In the genomic region with DNA sequence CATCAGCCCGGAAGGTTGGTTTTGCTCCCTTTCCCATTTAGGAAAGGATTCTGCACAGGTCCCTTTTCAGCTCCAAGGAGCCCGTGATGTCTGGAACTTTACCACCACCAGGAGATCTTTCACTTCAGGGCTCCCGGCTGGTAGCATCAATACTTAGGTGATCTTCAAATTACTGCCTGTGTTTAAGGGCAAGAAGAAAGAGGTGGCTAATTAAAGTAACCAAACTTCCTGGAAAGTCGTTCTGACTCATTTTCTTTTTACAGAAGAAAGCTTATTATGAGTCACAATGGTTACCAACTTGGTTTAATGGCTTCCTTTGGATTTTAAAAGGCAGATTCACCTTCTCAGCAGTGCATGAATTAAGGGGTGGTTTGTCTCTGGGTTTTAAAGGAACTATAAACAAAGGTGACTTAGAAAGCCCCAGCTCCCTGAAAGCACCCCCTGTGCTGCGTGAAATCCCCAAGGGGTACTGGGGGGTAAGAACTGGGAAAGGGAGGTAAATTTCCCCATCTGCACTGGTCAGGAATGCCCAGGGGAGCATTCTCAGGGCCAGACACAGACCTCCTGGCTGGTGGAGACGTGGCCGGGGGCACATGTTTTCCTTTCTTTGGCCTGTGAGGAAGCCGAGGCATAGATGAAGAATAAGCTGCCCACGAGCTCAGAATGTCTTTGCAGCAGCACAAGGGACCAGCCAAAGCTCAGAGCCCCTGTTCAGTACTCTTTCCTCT, we compare ENCODE assay signal across 8 cellular contexts. TPM values are rescaled to one million over a fixed set of nuclear protein-coding genes. Genes with fewer than 3 reads are reported as not detected.
DNase-seq lines count a peak whose midpoint lies in the region; ATAC-seq and TF ChIP-seq lines count a peak whose summit lies in the region.

No MANE protein-coding gene starts in this region.

- 65 to 67% (median 66%) methylated on average over 9 of the region's 9 CpGs for WGBS in heart left ventricle, 4 donors

- no peak for TF ChIP-seq CTCF in heart left ventricle (IDR thresholded peaks at IDR 0.05)

- H3K4me3 ChIP-seq in heart left ventricle = no peak overlapping the region

- peaks cover 67% of the 10 kb centered on the region for H3K27me3 Mint-ChIP-seq in activated CD8-positive, alpha-beta memory T cell treated with anti-CD3 and anti-CD28 coated beads, Interleukin-2, amount 10 ng/mL, durations not matched to agents 7 days and 5 days
- H3K27me3 Mint-ChIP-seq in activated CD8-positive, alpha-beta T cell treated with anti-CD3 and anti-CD28 coated beads, Interleukin-2, amount 10 ng/mL, durations not matched to agents 7 days and 5 days (ENCODE audit: low read depth) = peaks cover 54% of the 10 kb centered on the region
- H3K27me3 Mint-ChIP-seq in stimulated activated memory B cell treated with anti-CD40 and anti-IgM and Interleukin-4, amounts not matched to agents 10 μg/mL and 1 μg/mL and 100 μg/mL, for 72 hours = peaks cover 37% of the 10 kb centered on the region

- H3K36me3 Mint-ChIP-seq in activated CD8-positive, alpha-beta memory T cell treated with anti-CD3 and anti-CD28 coated beads, Interleukin-2, amount 10 ng/mL, durations not matched to agents 7 days and 5 days = peaks cover 16% of the 10 kb centered on the region
- H3K36me3 Mint-ChIP-seq in activated CD8-positive, alpha-beta T cell treated with anti-CD3 and anti-CD28 coated beads, Interleukin-2, amount 10 ng/mL, durations not matched to agents 7 days and 5 days (ENCODE audit: low read depth) = peaks cover 8% of the 10 kb centered on the region
- H3K36me3 Mint-ChIP-seq in stimulated activated memory B cell treated with anti-CD40 and anti-IgM and Interleukin-4, amounts not matched to agents 10 μg/mL and 1 μg/mL and 100 μg/mL, for 72 hours = no peaks in the 10 kb centered on the region

- peaks cover 0 to 8% (median 0%) of the 10 kb centered on the region in 12 donors for H3K4me1 ChIP-seq in heart left ventricle

- H3K4me3 Mint-ChIP-seq in activated CD8-positive, alpha-beta memory T cell treated with anti-CD3 and anti-CD28 coated beads, Interleukin-2, amount 10 ng/mL, durations not matched to agents 7 days and 5 days = peak overlapping the region; percentile 59
- peak overlapping the region; percentile 70 for H3K4me3 Mint-ChIP-seq in activated CD8-positive, alpha-beta T cell treated with anti-CD3 and anti-CD28 coated beads, Interleukin-2, amount 10 ng/mL, durations not matched to agents 7 days and 5 days
- peak overlapping the region; percentile 52 for H3K4me3 Mint-ChIP-seq in stimulated activated memory B cell treated with anti-CD40 and anti-IgM and Interleukin-4, amounts not matched to agents 10 μg/mL and 1 μg/mL and 100 μg/mL, for 72 hours

- H3K27ac Mint-ChIP-seq in activated CD8-positive, alpha-beta memory T cell treated with anti-CD3 and anti-CD28 coated beads, Interleukin-2, amount 10 ng/mL, durations not matched to agents 7 days and 5 days = peak overlapping the region; percentile 78
- peak overlapping the region; percentile 78 for H3K27ac Mint-ChIP-seq in activated CD8-positive, alpha-beta T cell treated with anti-CD3 and anti-CD28 coated beads, Interleukin-2, amount 10 ng/mL, durations not matched to agents 7 days and 5 days
- H3K27ac Mint-ChIP-seq in stimulated activated memory B cell treated with anti-CD40 and anti-IgM and Interleukin-4, amounts not matched to agents 10 μg/mL and 1 μg/mL and 100 μg/mL, for 72 hours = peak overlapping the region; percentile 50

- TF ChIP-seq POLR2A in heart left ventricle (IDR thresholded peaks at IDR 0.05) = no peak

- H3K9me3 Mint-ChIP-seq in activated CD8-positive, alpha-beta memory T cell treated with anti-CD3 and anti-CD28 coated beads, Interleukin-2, amount 10 ng/mL, durations not matched to agents 7 days and 5 days (ENCODE audit: low read depth) = no peaks in the 10 kb centered on the region
- no peaks in the 10 kb centered on the region for H3K9me3 Mint-ChIP-seq in activated CD8-positive, alpha-beta T cell treated with anti-CD3 and anti-CD28 coated beads, Interleukin-2, amount 10 ng/mL, durations not matched to agents 7 days and 5 days (ENCODE audit: insufficient read depth)
- H3K9me3 Mint-ChIP-seq in stimulated activated memory B cell treated with anti-CD40 and anti-IgM and Interleukin-4, amounts not matched to agents 10 μg/mL and 1 μg/mL and 100 μg/mL, for 72 hours = no peaks in the 10 kb centered on the region

- peak; percentile 87 for ATAC-seq in activated CD8-positive, alpha-beta memory T cell treated with anti-CD3 and anti-CD28 coated beads, Interleukin-2, amount 10 ng/mL, durations not matched to agents 7 days and 5 days
- ATAC-seq in HG03378 (IDR thresholded peaks at IDR 0.05; ENCODE audit: unreplicated experiment) (peak; percentile 76), heart left ventricle (no peak)
- ATAC-seq in activated CD8-positive, alpha-beta T cell treated with anti-CD3 and anti-CD28 coated beads, Interleukin-2, amount 10 ng/mL, durations not matched to agents 7 days and 5 days = peak; percentile 92
- peak; percentile 86 for ATAC-seq in stimulated activated memory B cell treated with anti-CD40 and anti-IgM and Interleukin-4, amounts not matched to agents 10 μg/mL and 1 μg/mL and 100 μg/mL, for 72 hours

- CTCF ChIA-PET in activated CD8-positive, alpha-beta memory T cell treated with anti-CD3 and anti-CD28 coated beads, Interleukin-2, amount 10 ng/mL, durations not matched to agents 7 days and 5 days (lab: Charles Lee) = interaction anchor here (0.7 to 10.2 kb wide), 5 partner anchors 10 to 88 kb away, joined by 3 to 161 read pairs (median 12); partner anchors contain the start of gene ARHGEF12
- CTCF ChIA-PET in activated CD8-positive, alpha-beta T cell treated with anti-CD3 and anti-CD28 coated beads, Interleukin-2, amount 10 ng/mL, durations not matched to agents 7 days and 5 days (lab: Charles Lee) = interaction anchor here (0.7 to 9.7 kb wide), 6 partner anchors 9 to 80 kb away, joined by 3 to 75 read pairs (median 9); no protein-coding TSS in a partner anchor

- no peak overlapping the region for H3K27ac ChIP-seq in heart left ventricle

- peak; percentile 47 for DNase-seq in activated CD8-positive, alpha-beta memory T cell treated with anti-CD3 and anti-CD28 coated beads, Interleukin-2, amount 10 ng/mL, durations not matched to agents 7 days and 5 days
- no peak for DNase-seq in activated CD8-positive, alpha-beta memory T cell treated with anti-CD3 and anti-CD28 coated beads, Interleukin-2, amount 50 U/mL, for 4 hours
- DNase-seq in activated CD8-positive, alpha-beta T cell treated with anti-CD3 and anti-CD28 coated beads, Interleukin-2, amount 10 ng/mL, durations not matched to agents 7 days and 5 days = peak; percentile 32
- no peak for DNase-seq in heart left ventricle
- no peak for DNase-seq in stimulated activated naive CD4-positive, alpha-beta T cell treated with Interleukin-2 at 50 U/mL for 16 hours (lab: John Stamatoyannopoulos, UW)
- DNase-seq in NCI-H510A (lab: John Stamatoyannopoulos, UW) = no peak

- no peaks in the 10 kb centered on the region for H3K9me3 ChIP-seq in heart left ventricle

- POLR2A ChIA-PET in activated CD8-positive, alpha-beta T cell treated with anti-CD3 and anti-CD28 coated beads, Interleukin-2, amount 10 ng/mL, durations not matched to agents 7 days and 5 days (lab: Charles Lee) = interaction anchor here (0.9 kb wide), 1 partner anchor 12 kb away, joined by 3 read pairs; no protein-coding TSS in a partner anchor

- H3K36me3 ChIP-seq in heart left ventricle = no peaks in the 10 kb centered on the region

- peaks cover 0 to 54% (median 16%) of the 10 kb centered on the region in 9 donors for H3K27me3 ChIP-seq in heart left ventricle

- intact Hi-C loops in heart left ventricle (cut with DNase I) = no loop called here

- H3K4me1 Mint-ChIP-seq in activated CD8-positive, alpha-beta memory T cell treated with anti-CD3 and anti-CD28 coated beads, Interleukin-2, amount 10 ng/mL, durations not matched to agents 7 days and 5 days = peaks cover 64% of the 10 kb centered on the region
- peaks cover 63% of the 10 kb centered on the region for H3K4me1 Mint-ChIP-seq in activated CD8-positive, alpha-beta T cell treated with anti-CD3 and anti-CD28 coated beads, Interleukin-2, amount 10 ng/mL, durations not matched to agents 7 days and 5 days (ENCODE audit: low read depth)
- H3K4me1 Mint-ChIP-seq in stimulated activated memory B cell treated with anti-CD40 and anti-IgM and Interleukin-4, amounts not matched to agents 10 μg/mL and 1 μg/mL and 100 μg/mL, for 72 hours = peaks cover 20% of the 10 kb centered on the region

RNA-seq across cellular contexts. Expression of gene POU2F3, which starts 8.8 kb away (rescaled TPM):
- total RNA-seq in activated CD8-positive, alpha-beta memory T cell treated with anti-CD3 and anti-CD28 coated beads, Interleukin-2, amount 10 ng/mL, durations not matched to agents 7 days and 5 days = not detected
- not detected for total RNA-seq in activated CD8-positive, alpha-beta T cell treated with anti-CD3 and anti-CD28 coated beads, Interleukin-2, amount 10 ng/mL, durations not matched to agents 7 days and 5 days
- total RNA-seq in heart left ventricle = under 1 TPM in 1 of 9 donors, not detected in 8; 0.15 TPM
- not detected for polyA plus RNA-seq in heart left ventricle

RNA-seq across cellular contexts. Expression of gene OAF, which starts 37.9 kb away (rescaled TPM):
- 10 to 100 TPM in 1 of 2 experiments, 1 to 10 TPM in 1; 6.5 to 10.5 TPM for total RNA-seq in activated CD8-positive, alpha-beta memory T cell treated with anti-CD3 and anti-CD28 coated beads, Interleukin-2, amount 10 ng/mL, durations not matched to agents 7 days and 5 days
- 1 to 10 TPM; 5.3 TPM for total RNA-seq in activated CD8-positive, alpha-beta T cell treated with anti-CD3 and anti-CD28 coated beads, Interleukin-2, amount 10 ng/mL, durations not matched to agents 7 days and 5 days
- total RNA-seq in heart left ventricle = 10 to 100 TPM; 10.3 to 41.9 (median 19.9) TPM
- polyA plus RNA-seq in heart left ventricle = 10 to 100 TPM; 11.9 to 26.4 TPM

Comparison
In these comparisons a context has a peak if more than half of its experiments do, and no peak if none do; other contexts are left out.
1. DNase-seq: peak in activated CD8-positive, alpha-beta memory T cell treated with anti-CD3 and anti-CD28 coated beads, Interleukin-2, amount 10 ng/mL, durations not matched to agents 7 days and 5 days (single experiment) and activated CD8-positive, alpha-beta T cell treated with anti-CD3 and anti-CD28 coated beads, Interleukin-2, amount 10 ng/mL, durations not matched to agents 7 days and 5 days (single experiment); none in activated CD8-positive, alpha-beta memory T cell treated with anti-CD3 and anti-CD28 coated beads, Interleukin-2, amount 50 U/mL, for 4 hours (single experiment), heart left ventricle (0 of 5), stimulated activated naive CD4-positive, alpha-beta T cell treated with Interleukin-2 at 50 U/mL for 16 hours (single experiment) and NCI-H510A (single experiment).
2. ATAC-seq: peak in activated CD8-positive, alpha-beta memory T cell treated with anti-CD3 and anti-CD28 coated beads, Interleukin-2, amount 10 ng/mL, durations not matched to agents 7 days and 5 days (single experiment), HG03378 (single experiment), activated CD8-positive, alpha-beta T cell treated with anti-CD3 and anti-CD28 coated beads, Interleukin-2, amount 10 ng/mL, durations not matched to agents 7 days and 5 days (single experiment) and stimulated activated memory B cell treated with anti-CD40 and anti-IgM and Interleukin-4, amounts not matched to agents 10 μg/mL and 1 μg/mL and 100 μg/mL, for 72 hours (single experiment); none in heart left ventricle (0 of 4).
3. Peak in every context shown above with its lines, with median percentiles within 50 percentile points of each other: H3K27ac Mint-ChIP-seq and H3K4me3 Mint-ChIP-seq.